17 cellular contexts compared by ENCODE assay signal in the genomic region with DNA sequence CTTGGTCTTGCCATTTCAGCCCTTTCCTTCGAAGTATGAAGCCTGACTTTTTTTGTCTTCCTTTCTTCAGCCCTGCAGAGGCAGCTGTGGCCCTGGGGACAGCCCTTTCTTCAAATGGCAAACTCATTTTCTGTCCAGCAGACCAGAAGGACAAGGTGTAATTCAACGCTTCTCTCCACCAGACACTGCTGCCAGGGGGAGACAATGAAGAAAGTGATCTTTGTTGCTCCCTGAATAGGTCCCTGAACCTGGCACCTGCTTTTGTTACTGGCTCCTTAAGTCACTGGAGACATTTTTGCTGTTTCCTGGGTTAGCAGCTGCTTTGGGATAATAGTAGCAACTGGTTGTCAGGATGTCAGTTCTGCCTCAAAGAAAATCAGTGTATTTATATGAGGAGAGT. TPM values are rescaled to one million over a fixed set of nuclear protein-coding genes. Genes with fewer than 3 reads are reported as not detected.
A peak's percentile ranks its signal among the peaks of the same experiment; 100 is the strongest.
DNase-seq lines count a peak whose midpoint lies in the region; ATAC-seq and TF ChIP-seq lines count a peak whose summit lies in the region.
"Had no signal": no experiment of that assay in that cellular context is flagged by ENCODE, and none has a peak within 500 bp of the region (broad histone marks: within the 10 kb centered on the region; RNA-seq: fewer than 3 reads in every experiment).

No MANE protein-coding gene starts in this region.

- H3F3A ChIP-seq in GM23338 (replicated peaks; ENCODE audit: low read depth): peaks cover 7% of the 10 kb centered on the region

- H3K9me2 ChIP-seq in GM23338 (ENCODE audit: insufficient read depth): no peaks in the 10 kb centered on the region

- H3K4me3 ChIP-seq in GM23338: no peak overlapping the region
- no peak overlapping the region for H3K4me3 ChIP-seq in Panc1 (ENCODE audit: low read depth in 2 of 2, low read length in 2 of 2)
- H3K4me3 ChIP-seq in esophagus muscularis mucosa: no peak overlapping the region
- H3K4me3 ChIP-seq: ovary, spleen had no signal

- H3K27me3 Mint-ChIP-seq in GM23338 (ENCODE audit: insufficient read depth, low read depth, poor library complexity) (peaks cover 2% of the 10 kb centered on the region), osteocyte (ENCODE audit: unreplicated experiment) (no peaks in the 10 kb centered on the region), type B pancreatic cell (no peaks in the 10 kb centered on the region)
- H3K27me3 Mint-ChIP-seq: stimulated activated naive CD8-positive, alpha-beta T cell treated with anti-CD3 and anti-CD28 coated beads, Interleukin-15, amount 100 ng/mL, for 72 hours had no signal

- H3K4me2 ChIP-seq in GM23338: peak overlapping the region; percentile 60

- H3K27ac Mint-ChIP-seq in GM23338 (peak overlapping the region; percentile 30; the same call in 1 of the 2 replicates), osteocyte (ENCODE audit: unreplicated experiment) (peak overlapping the region; percentile 50), type B pancreatic cell (no peak overlapping the region)
- H3K27ac Mint-ChIP-seq: activated CD8-positive, alpha-beta T cell treated with anti-CD3 and anti-CD28 coated beads for 36 hours; mesothelial cell of epicardium had no signal

- intact Hi-C loops in Panc1 (cut with micrococcal nuclease; ENCODE audit: unreplicated experiment) (no loop called here), esophagus muscularis mucosa (cut with DNase I) (no loop called here)

- no peak for TF ChIP-seq CTCF in GM23338 (conservative IDR thresholded peaks at IDR 0.05; ENCODE audit: low read depth in 2 of 2)
- TF ChIP-seq CTCF in Panc1 (IDR thresholded peaks at IDR 0.05): no peak
- TF ChIP-seq CTCF in esophagus muscularis mucosa (IDR thresholded peaks at IDR 0.05): no peak
- no peak for TF ChIP-seq CTCF in osteocyte (IDR thresholded peaks at IDR 0.05)
- no peak for TF ChIP-seq CTCF in type B pancreatic cell (conservative IDR thresholded peaks at IDR 0.05)

- DNase-seq in GM23338 (ENCODE audit: low spot score) (no peak), Panc1 (ENCODE audit: low read depth, low spot score) (no peak), esophagus muscularis mucosa (ENCODE audit: extremely low spot score) (no peak), osteocyte (ENCODE audit: extremely low spot score, unreplicated experiment) (no peak), type B pancreatic cell (ENCODE audit: extremely low spot score, unreplicated experiment) (no peak), mucosa of gallbladder (ENCODE audit: low spot score) (no peak), NCI-H1436 (lab: John Stamatoyannopoulos, UW) (no peak)
- DNase-seq in activated CD8-positive, alpha-beta memory T cell treated with anti-CD3 and anti-CD28 coated beads, Interleukin-2, amount 50 U/mL, for 4 hours: no peak
- DNase-seq: activated CD8-positive, alpha-beta T cell treated with anti-CD3 and anti-CD28 coated beads for 36 hours; amniotic stem cell; cortex of kidney; Karpas-422; NCI-H2081; ovary; spleen; stimulated activated naive CD8-positive, alpha-beta T cell treated with anti-CD3 and anti-CD28 coated beads, Interleukin-15, amount 100 ng/mL, for 72 hours had no signal

- POLR2A ChIA-PET in Panc1 (lab: Charles Lee): no interaction called here

- H3K4me1 ChIP-seq in GM23338 (ENCODE audit: insufficient read depth): peaks cover 81% of the 10 kb centered on the region
- H3K4me1 ChIP-seq in Panc1 (ENCODE audit: control insufficient read depth, insufficient read depth, low read length): peaks cover 87% of the 10 kb centered on the region
- peaks cover 73 to 98% (median 97%) of the 10 kb centered on the region in 4 donors for H3K4me1 ChIP-seq in esophagus muscularis mucosa

- BruUV-seq in Panc1 (replicated peaks; lab: Mats Ljungman, UMichigan): no TSS peak

- no peaks in the 10 kb centered on the region for H4K20me1 ChIP-seq in GM23338 (replicated peaks; ENCODE audit: insufficient read depth)

- TF ChIP-seq POLR2A in esophagus muscularis mucosa (IDR thresholded peaks at IDR 0.05; ENCODE audit: low read depth): no peak

- H3K9me3 ChIP-seq in Panc1 (ENCODE audit: control insufficient read depth, insufficient read depth, low read depth, low read length): no peaks in the 10 kb centered on the region
- no peaks in the 10 kb centered on the region for H3K9me3 ChIP-seq in esophagus muscularis mucosa
- H3K9me3 ChIP-seq: ovary, spleen had no signal

- no peaks in the 10 kb centered on the region for H3K9me3 Mint-ChIP-seq in GM23338
- H3K9me3 Mint-ChIP-seq in osteocyte (ENCODE audit: unreplicated experiment): no peaks in the 10 kb centered on the region
- H3K9me3 Mint-ChIP-seq in type B pancreatic cell: no peaks in the 10 kb centered on the region
- H3K9me3 Mint-ChIP-seq: activated CD8-positive, alpha-beta T cell treated with anti-CD3 and anti-CD28 coated beads for 36 hours; mesothelial cell of epicardium; stimulated activated naive CD8-positive, alpha-beta T cell treated with anti-CD3 and anti-CD28 coated beads, Interleukin-15, amount 100 ng/mL, for 72 hours had no signal

- H3K36me3 ChIP-seq in GM23338 (ENCODE audit: insufficient read depth) (no peaks in the 10 kb centered on the region), Panc1 (ENCODE audit: control insufficient read depth, insufficient read depth, low read length) (no peaks in the 10 kb centered on the region), esophagus muscularis mucosa (no peaks in the 10 kb centered on the region)
- H3K36me3 ChIP-seq: ovary, spleen had no signal

- H3K4me1 Mint-ChIP-seq in GM23338 (peaks cover 72% of the 10 kb centered on the region), osteocyte (ENCODE audit: unreplicated experiment) (peaks cover 70% of the 10 kb centered on the region), type B pancreatic cell (ENCODE audit: unreplicated experiment) (peaks cover 51% of the 10 kb centered on the region)

- TF ChIP-seq EP300 in esophagus muscularis mucosa (IDR thresholded peaks at IDR 0.05): no peak

- WGBS in esophagus muscularis mucosa: 78% methylated on average over 2 of the region's 2 CpGs

- H3K27ac ChIP-seq in GM23338 (ENCODE audit: low read depth) (peak overlapping the region; percentile 75), Panc1 (ENCODE audit: low read length) (peak overlapping the region; percentile 86), esophagus muscularis mucosa (replicated peaks in 1 of 4) (peak overlapping the region; percentile 35 to 73 (median 73))
- H3K27ac ChIP-seq: ovary had no signal

- peaks cover 98% of the 10 kb centered on the region for H3K79me2 ChIP-seq in GM23338 (replicated peaks; ENCODE audit: insufficient read depth)

- in situ Hi-C loops in Panc1 (cut with HindIII; ENCODE audit: low pct_unique_long_range_greater_than_20kb, low sequenced_read_pairs): no loop called here

- CTCF ChIA-PET in Panc1 (lab: Charles Lee): no interaction called here

- no peak overlapping the region for H2AFZ ChIP-seq in GM23338

- peaks cover 8% of the 10 kb centered on the region for H3K36me3 Mint-ChIP-seq in GM23338 (ENCODE audit: low read depth)
- peaks cover 18% of the 10 kb centered on the region for H3K36me3 Mint-ChIP-seq in osteocyte (ENCODE audit: unreplicated experiment)
- H3K36me3 Mint-ChIP-seq in type B pancreatic cell: peaks cover 8% of the 10 kb centered on the region

- H3K27me3 ChIP-seq in GM23338 (ENCODE audit: insufficient read depth) (no peaks in the 10 kb centered on the region), Panc1 (ENCODE audit: control insufficient read depth, insufficient read depth, low read length) (no peaks in the 10 kb centered on the region), esophagus muscularis mucosa (no peaks in the 10 kb centered on the region)
- H3K27me3 ChIP-seq: ovary, spleen had no signal

- peak; percentile 14 for ATAC-seq in GM23338
- no peak for ATAC-seq in Panc1
- ATAC-seq: activated CD8-positive, alpha-beta T cell treated with anti-CD3 and anti-CD28 coated beads for 36 hours; stimulated activated naive CD8-positive, alpha-beta T cell treated with anti-CD3 and anti-CD28 coated beads, Interleukin-15, amount 100 ng/mL, for 72 hours had no signal

- H3K4me3 Mint-ChIP-seq in GM23338 (no peak overlapping the region), osteocyte (ENCODE audit: unreplicated experiment) (no peak overlapping the region), type B pancreatic cell (no peak overlapping the region)
- H3K4me3 Mint-ChIP-seq: activated CD8-positive, alpha-beta T cell treated with anti-CD3 and anti-CD28 coated beads for 36 hours; mesothelial cell of epicardium; stimulated activated naive CD8-positive, alpha-beta T cell treated with anti-CD3 and anti-CD28 coated beads, Interleukin-15, amount 100 ng/mL, for 72 hours had no signal

TF ChIP-seq in GM23338, 12 proteins besides CTCF, POLR2A, EP300 and RAD21 (continues in another document):
- no peak for TF ChIP-seq NANOG (IDR thresholded peaks at IDR 0.05; ENCODE audit: borderline replicate concordance)

RNA-seq across cellular contexts. Expression of a gene that starts 50.8 kb away (rescaled TPM):
- 317 and 399 TPM in 2 replicates for total RNA-seq in GM23338 (2014; rRNA removed; shearing (Covaris generic))
- 87.3 and 104 TPM in 2 replicates for polyA plus RNA-seq in GM23338 (2016; fragmentation: Nextera tagmentation; extraction: Ambion mirVana)
- 413 TPM for total RNA-seq in Panc1 (2021; ENCODE audit: unreplicated experiment)
- polyA plus RNA-seq in Panc1 (2012; ENCODE audit: insufficient read length): 162 TPM
- 100 to 1,000 TPM; 386 to 627 (median 576) TPM for total RNA-seq in esophagus muscularis mucosa
- total RNA-seq in osteocyte: 431 and 452 TPM in 2 replicates
- total RNA-seq in type B pancreatic cell (ENCODE audit: low replicate concordance): 160 and 201 TPM in 2 replicates
- 404 TPM for total RNA-seq in mucosa of gallbladder
